Comparison of ENCODE assay signal across 15 cellular contexts in the genomic region with DNA sequence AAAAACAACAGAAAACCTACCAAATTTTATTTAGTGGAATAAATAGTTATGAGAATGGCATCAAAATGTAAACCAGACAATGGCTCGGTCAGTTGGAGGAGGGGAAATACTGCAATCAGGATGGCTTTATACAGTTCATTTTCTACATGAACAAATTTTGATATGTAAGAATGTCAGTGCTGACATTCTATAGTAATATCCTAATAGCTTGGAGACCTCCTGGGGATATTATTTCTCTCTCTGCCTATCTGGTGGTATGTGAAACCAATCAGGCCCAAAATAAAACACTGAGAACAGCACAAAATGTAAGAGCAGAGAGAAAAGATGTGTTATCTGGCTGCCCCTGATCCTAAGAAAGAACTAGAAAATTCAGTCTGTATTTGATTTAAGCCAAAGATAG.
A peak's percentile ranks its signal among the peaks of the same experiment; 100 is the strongest.
DNase-seq lines count a peak whose midpoint lies in the region; ATAC-seq and TF ChIP-seq lines count a peak whose summit lies in the region.
"Had no signal": no experiment of that assay in that cellular context is flagged by ENCODE, and none has a peak within 500 bp of the region (broad histone marks: within the 10 kb centered on the region; RNA-seq: fewer than 3 reads in every experiment).

No MANE protein-coding gene starts in this region.

- no peak overlapping the region for H2AFZ ChIP-seq in neural progenitor cell (replicated peaks)

- H3K9ac ChIP-seq in iPS-20b (ENCODE audit: low read depth, low read length) (peak overlapping the region; percentile 44; the same call in 1 of the 2 replicates), neural progenitor cell (no peak overlapping the region)

- POLR2A ChIA-PET in WTC11 (lab: Charles Lee): no interaction called here

- H3K27ac Mint-ChIP-seq in WTC11: peak overlapping the region; percentile 36
- peak overlapping the region; percentile 98 for H3K27ac Mint-ChIP-seq in neural progenitor cell
- H3K27ac Mint-ChIP-seq: CD4-positive, alpha-beta memory T cell; HFFc6 had no signal

- H3K9me3 Mint-ChIP-seq in WTC11: peaks cover 7% of the 10 kb centered on the region
- peaks cover 9% of the 10 kb centered on the region for H3K9me3 Mint-ChIP-seq in neural progenitor cell
- H3K9me3 Mint-ChIP-seq: HFFc6 had no signal

- H3K9me3 ChIP-seq in iPS-20b (ENCODE audit: insufficient read depth, low read depth, low read length): no peaks in the 10 kb centered on the region
- H3K9me3 ChIP-seq in neural progenitor cell (ENCODE audit: low read depth): no peaks in the 10 kb centered on the region
- H3K9me3 ChIP-seq: HAP-1 had no signal

- H3K36me3 ChIP-seq in iPS-20b (ENCODE audit: insufficient read depth, low read depth, low read length) (no peaks in the 10 kb centered on the region), neural progenitor cell (no peaks in the 10 kb centered on the region)
- H3K36me3 ChIP-seq: HAP-1 had no signal

- CTCF ChIA-PET in WTC11 (lab: Charles Lee): interaction anchor here (1.7 kb wide), 1 partner anchor 25 kb away, joined by 8 read pairs; no protein-coding TSS in a partner anchor

- no peaks in the 10 kb centered on the region for H3K27me3 Mint-ChIP-seq in WTC11 (ENCODE audit: low read depth)
- H3K27me3 Mint-ChIP-seq in neural progenitor cell (ENCODE audit: insufficient read depth, low read depth): no peaks in the 10 kb centered on the region

- H3K79me2 ChIP-seq in neural progenitor cell (ENCODE audit: low read depth): no peaks in the 10 kb centered on the region

- H3K27ac ChIP-seq in iPS-20b (ENCODE audit: low read length) (peak overlapping the region; percentile 56), neural progenitor cell (peak overlapping the region; percentile 96)

- peak overlapping the region; percentile 65 for H3K4me2 ChIP-seq in neural progenitor cell

- peaks cover 58% of the 10 kb centered on the region for H3F3A ChIP-seq in neural progenitor cell (ENCODE audit: low read depth)

- no peak for DNase-seq in WTC11 (ENCODE audit: low spot score)
- no peak for DNase-seq in neural progenitor cell (ENCODE audit: low spot score)
- no peak for DNase-seq in NCI-H82 treated with DMSO at 0.1 percent for 48 hours (lab: John Stamatoyannopoulos, UW; ENCODE audit: unreplicated experiment)
- DNase-seq in SKM-1 (lab: John Stamatoyannopoulos, UW; ENCODE audit: unreplicated experiment): no peak
- no peak for DNase-seq in left ventricle myocardium superior
- DNase-seq: C1 segment of cervical spinal cord; Calu3; CD4-positive, alpha-beta memory T cell; DMS53; DMS79 treated with DMSO at 0.1 percent for 48 hours; GF-D8; HFFc6 had no signal

- H4K20me1 ChIP-seq in neural progenitor cell (ENCODE audit: low read depth): no peaks in the 10 kb centered on the region

- H3K27me3 ChIP-seq in iPS-20b (ENCODE audit: insufficient read depth, low read length) (no peaks in the 10 kb centered on the region), neural progenitor cell (no peaks in the 10 kb centered on the region)

- no peaks in the 10 kb centered on the region for H3K36me3 Mint-ChIP-seq in WTC11
- H3K36me3 Mint-ChIP-seq in neural progenitor cell: peaks cover 4% of the 10 kb centered on the region
- H3K36me3 Mint-ChIP-seq: CD4-positive, alpha-beta memory T cell had no signal

- ATAC-seq in WTC11: no peak
- no peak for ATAC-seq in HG03457 (IDR thresholded peaks at IDR 0.05; ENCODE audit: unreplicated experiment)
- no peak for ATAC-seq in left ventricle myocardium superior

- H3K4me3 Mint-ChIP-seq in WTC11 (no peak overlapping the region), neural progenitor cell (peak overlapping the region; percentile 33)
- H3K4me3 Mint-ChIP-seq: CD4-positive, alpha-beta memory T cell; HFFc6 had no signal

- H3K4me1 ChIP-seq in iPS-20b (ENCODE audit: insufficient read depth, low read length): peaks cover 34% of the 10 kb centered on the region; the same call in 1 of the 2 replicates
- H3K4me1 ChIP-seq in neural progenitor cell: peaks cover 63% of the 10 kb centered on the region

- peaks cover 57% of the 10 kb centered on the region for H3K4me1 Mint-ChIP-seq in WTC11
- peaks cover 75% of the 10 kb centered on the region for H3K4me1 Mint-ChIP-seq in neural progenitor cell
- H3K4me1 Mint-ChIP-seq: CD4-positive, alpha-beta memory T cell had no signal

- H3K4me3 ChIP-seq in iPS-20b (ENCODE audit: low read length) (no peak overlapping the region), neural progenitor cell (no peak overlapping the region)
- H3K4me3 ChIP-seq: HAP-1 had no signal

- intact Hi-C loops in left ventricle myocardium superior (cut with micrococcal nuclease): no loop called here

- TF ChIP-seq CTCF in WTC11 (IDR thresholded peaks at IDR 0.05) (no peak), neural progenitor cell (IDR thresholded peaks at IDR 0.05) (no peak)

TF ChIP-seq in WTC11, 78 proteins besides CTCF, POLR2A, EP300 and RAD21:
- no peak for TF ChIP-seq CREM (CRISPR knock-in tag; IDR thresholded peaks at IDR 0.05)
- TF ChIP-seq, protein P1, sequence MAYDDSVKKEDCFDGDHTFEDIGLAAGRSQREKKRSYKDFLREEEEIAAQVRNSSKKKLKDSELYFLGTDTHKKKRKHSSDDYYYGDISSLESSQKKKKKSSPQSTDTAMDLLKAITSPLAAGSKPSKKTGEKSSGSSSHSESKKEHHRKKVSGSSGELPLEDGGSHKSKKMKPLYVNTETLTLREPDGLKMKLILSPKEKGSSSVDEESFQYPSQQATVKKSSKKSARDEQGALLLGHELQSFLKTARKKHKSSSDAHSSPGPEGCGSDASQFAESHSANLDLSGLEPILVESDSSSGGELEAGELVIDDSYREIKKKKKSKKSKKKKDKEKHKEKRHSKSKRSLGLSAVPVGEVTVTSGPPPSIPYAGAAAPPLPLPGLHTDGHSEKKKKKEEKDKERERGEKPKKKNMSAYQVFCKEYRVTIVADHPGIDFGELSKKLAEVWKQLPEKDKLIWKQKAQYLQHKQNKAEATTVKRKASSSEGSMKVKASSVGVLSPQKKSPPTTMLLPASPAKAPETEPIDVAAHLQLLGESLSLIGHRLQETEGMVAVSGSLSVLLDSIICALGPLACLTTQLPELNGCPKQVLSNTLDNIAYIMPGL (CRISPR knock-in tag; IDR thresholded peaks at IDR 0.05): no peak
- TF ChIP-seq ARID4B (CRISPR knock-in tag; IDR thresholded peaks at IDR 0.05; ENCODE audit: borderline replicate concordance): no peak
- no peak for TF ChIP-seq GTF2I (CRISPR knock-in tag; conservative IDR thresholded peaks at IDR 0.05)
- no peak for TF ChIP-seq RELA (CRISPR knock-in tag; IDR thresholded peaks at IDR 0.05; ENCODE audit: borderline replicate concordance)
- TF ChIP-seq FOXP1 (CRISPR knock-in tag; IDR thresholded peaks at IDR 0.05; ENCODE audit: borderline replicate concordance): no peak
- TF ChIP-seq SMAD3 (CRISPR knock-in tag; IDR thresholded peaks at IDR 0.05; ENCODE audit: borderline replicate concordance): no peak
- no peak for TF ChIP-seq SP1 (CRISPR knock-in tag; conservative IDR thresholded peaks at IDR 0.05)
- TF ChIP-seq ESRRA (CRISPR knock-in tag; IDR thresholded peaks at IDR 0.05; ENCODE audit: borderline replicate concordance): no peak
- TF ChIP-seq ZBTB21 (CRISPR knock-in tag; IDR thresholded peaks at IDR 0.05; ENCODE audit: borderline replicate concordance): no peak
- no peak for TF ChIP-seq ZNF512 (CRISPR knock-in tag; IDR thresholded peaks at IDR 0.05; ENCODE audit: borderline replicate concordance)
- TF ChIP-seq JAZF1 (CRISPR knock-in tag; IDR thresholded peaks at IDR 0.05): no peak
